20 cellular contexts compared by ENCODE assay signal in genomic region chr11:121559812-121560211, GRCh38.
"Had no signal": no experiment of that assay in that cellular context is flagged by ENCODE, and none has a peak within 500 bp of the region (broad histone marks: within the 10 kb centered on the region; RNA-seq: fewer than 3 reads in every experiment).

No MANE protein-coding gene starts in this region.

- H3K27ac ChIP-seq: epithelial cell of prostate, thyroid gland, uterus had no signal

- H3K27me3 Mint-ChIP-seq: dendritic cell treated with granulocyte-macrophage colony-stimulating factor and Interleukin-4, amounts not matched to agents 40 ng/mL and 50 ng/mL, for 4 days had no signal

- FAIRE-seq: frontal cortex, TTC549 had no signal

- H3K4me3 ChIP-seq: lung, thyroid gland, uterus had no signal

- H3K9me3 Mint-ChIP-seq: activated T-cell treated with anti-CD3 and anti-CD28 coated beads, Interleukin-2, amount 50 U/mL, for 72 hours; dendritic cell treated with granulocyte-macrophage colony-stimulating factor and Interleukin-4, amounts not matched to agents 40 ng/mL and 50 ng/mL, for 4 days; stimulated activated memory B cell treated with anti-CD40 and anti-IgM and Interleukin-4, amounts not matched to agents 10 μg/mL and 1 μg/mL and 100 μg/mL, for 72 hours; WTC11 had no signal

- H3K27ac Mint-ChIP-seq: activated T-cell treated with anti-CD3 and anti-CD28 coated beads, Interleukin-2, amount 50 U/mL, for 72 hours; dendritic cell treated with granulocyte-macrophage colony-stimulating factor and Interleukin-4, amounts not matched to agents 40 ng/mL and 50 ng/mL, for 4 days; stimulated activated memory B cell treated with anti-CD40 and anti-IgM and Interleukin-4, amounts not matched to agents 10 μg/mL and 1 μg/mL and 100 μg/mL, for 72 hours; WTC11 had no signal

- H3K9me3 ChIP-seq: thyroid gland, uterus had no signal

- H3K4me1 ChIP-seq: uterus had no signal

- H3K36me3 ChIP-seq: thyroid gland, uterus had no signal

- H3K27me3 ChIP-seq: thyroid gland, uterus had no signal

- H3K4me3 Mint-ChIP-seq: activated T-cell treated with anti-CD3 and anti-CD28 coated beads, Interleukin-2, amount 50 U/mL, for 72 hours; dendritic cell treated with granulocyte-macrophage colony-stimulating factor and Interleukin-4, amounts not matched to agents 40 ng/mL and 50 ng/mL, for 4 days; stimulated activated memory B cell treated with anti-CD40 and anti-IgM and Interleukin-4, amounts not matched to agents 10 μg/mL and 1 μg/mL and 100 μg/mL, for 72 hours; WTC11 had no signal

- ATAC-seq: activated T-cell treated with anti-CD3 and anti-CD28 coated beads, Interleukin-2, amount 50 U/mL, for 72 hours; left cardiac atrium; stimulated activated memory B cell treated with anti-CD40 and anti-IgM and Interleukin-4, amounts not matched to agents 10 μg/mL and 1 μg/mL and 100 μg/mL, for 72 hours; WTC11 had no signal

- DNase-seq: activated CD4-positive, alpha-beta T cell treated with anti-CD3 and anti-CD28 coated beads for 48 hours; activated CD8-positive, alpha-beta memory T cell treated with anti-CD3 and anti-CD28 coated beads, Interleukin-2, amount 50 U/mL, for 48 hours; activated gamma-delta T cell; activated T-cell treated with anti-CD3 and anti-CD28 coated beads, Interleukin-2, amount 50 U/mL, for 72 hours; anterior cingulate cortex; effector memory CD4-positive, alpha-beta T cell; head of caudate nucleus; left cardiac atrium; midbrain; retina; stimulated activated CD4-positive, alpha-beta T cell treated with anti-CD3 and anti-CD28 coated beads, Interleukin-2, amount 100 ng/mL, for 48 hours; thyroid gland; uterus had no signal
